In the genomic region with DNA sequence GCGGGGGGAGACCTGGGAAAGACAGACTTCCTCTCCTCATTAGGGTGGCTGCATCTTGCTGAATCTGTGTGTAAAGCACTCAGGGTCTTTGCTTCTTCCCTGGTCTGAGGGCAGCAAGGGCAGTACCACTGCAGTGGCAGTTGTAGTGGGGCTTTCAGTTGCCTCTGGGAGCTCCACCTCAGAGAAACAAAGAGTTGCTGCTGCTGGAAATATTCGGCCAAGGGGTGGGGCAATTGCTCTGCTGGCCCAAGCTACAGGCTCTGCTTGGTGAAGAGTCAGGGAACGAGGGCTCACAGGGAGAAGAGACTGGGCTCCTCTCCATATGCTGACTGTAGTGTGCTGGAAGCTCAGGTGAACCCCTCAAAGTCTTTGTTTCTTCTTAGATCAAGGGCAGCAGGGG, we compare ENCODE assay signal across 25 cellular contexts. TPM values are rescaled to one million over a fixed set of nuclear protein-coding genes. Genes with fewer than 3 reads are reported as not detected.
A peak's percentile ranks its signal among the peaks of the same experiment; 100 is the strongest.
DNase-seq lines count a peak whose midpoint lies in the region; ATAC-seq, FAIRE-seq and TF ChIP-seq lines count a peak whose summit lies in the region.
"Had no signal": no experiment of that assay in that cellular context is flagged by ENCODE, and none has a peak within 500 bp of the region (broad histone marks: within the 10 kb centered on the region; RNA-seq: fewer than 3 reads in every experiment).

No MANE protein-coding gene starts in this region.

- no peaks in the 10 kb centered on the region for H3K79me1 ChIP-seq in H9 (ENCODE audit: insufficient read depth, low read depth, low read length, poor library complexity, severe bottlenecking)
- H3K79me1 ChIP-seq in H1 (ENCODE audit: low read depth, low read length), result no peaks in the 10 kb centered on the region

- H4K8ac ChIP-seq in H9 (replicated peaks; ENCODE audit: insufficient read length, low read depth, low read length) (no peak overlapping the region), H1 (ENCODE audit: extremely low read depth, insufficient read depth, low read length) (no peak overlapping the region)

- no peak overlapping the region for H2BK15ac ChIP-seq in H9 (ENCODE audit: low read depth, low read length)
- H2BK15ac ChIP-seq in H1 (ENCODE audit: low read length), result no peak overlapping the region

- peak in 1 of 2 experiments; percentile 33; a peak in 3 of 4 replicates for TF ChIP-seq RAD21 in H1 (IDR thresholded peaks at IDR 0.05 in 1 of 2, conservative IDR thresholded peaks at IDR 0.05 in 1 of 2; ENCODE audit: low read depth in 2 of 2, low read length in 2 of 2)

- H3K27ac Mint-ChIP-seq in H9, result no peak overlapping the region
- H3K27ac Mint-ChIP-seq in activated T-cell treated with anti-CD3 and anti-CD28 coated beads, Interleukin-2, amount 50 U/mL, for 72 hours, result no peak overlapping the region
- H3K27ac Mint-ChIP-seq: CD4-positive, CD25-positive, alpha-beta regulatory T cell; CD8-positive, alpha-beta memory T cell had no signal

- DNase-seq in H9 (peak; percentile 39), H1 (ENCODE audit: low read depth in 1 of 2, low spot score in 2 of 2) (no peak), iPS-NIHi7 (ENCODE audit: extremely low spot score) (peak; percentile 16), hypothalamus (lab: John Stamatoyannopoulos, UW) (no peak), GOT3 (lab: John Stamatoyannopoulos, UW) (no peak)
- no peak for DNase-seq in activated T-cell treated with anti-CD3 and anti-CD28 coated beads, Interleukin-2, amount 50 U/mL, for 72 hours
- DNase-seq: ACHN; BE2C; C1 segment of cervical spinal cord; CD4-positive, CD25-positive, alpha-beta regulatory T cell; CD8-positive, alpha-beta memory T cell; COR-L47; DMS 273 treated with DMSO at 0.1 percent for 48 hours; DMS53; DND-41; EL had no signal

- H3K23ac ChIP-seq in H9 (ENCODE audit: insufficient read length, low read depth, low read length) (no peak overlapping the region), H1 (ENCODE audit: insufficient read length) (no peak overlapping the region)

- no peak overlapping the region for H2AFZ ChIP-seq in H9 (ENCODE audit: low read length)
- H2AFZ ChIP-seq in H1 (ENCODE audit: low read length), result peak overlapping the region; percentile 81

- peaks cover 3 to 16% (median 10%) of the 10 kb centered on the region in 3 experiments; a peak in 6 of 7 replicates for H3K36me3 Mint-ChIP-seq in H9 (ENCODE audit: insufficient read depth in 1 of 3, low read depth in 3 of 3)
- H3K36me3 Mint-ChIP-seq in activated T-cell treated with anti-CD3 and anti-CD28 coated beads, Interleukin-2, amount 50 U/mL, for 72 hours (ENCODE audit: insufficient read depth in 2 of 2), result peaks cover 0 to 1% of the 10 kb centered on the region in 2 donors
- H3K36me3 Mint-ChIP-seq: CD4-positive, CD25-positive, alpha-beta regulatory T cell; CD8-positive, alpha-beta memory T cell had no signal

- H4K91ac ChIP-seq in H9 (ENCODE audit: insufficient read length, low read depth, low read length) (no peak overlapping the region), H1 (replicated peaks; ENCODE audit: insufficient read length, low read length) (peak overlapping the region; percentile 54)

- H3K9ac ChIP-seq in H9 (ENCODE audit: extremely low read depth, insufficient read length, low read length) (no peak overlapping the region), H1 (replicated peaks in 1 of 4; ENCODE audit: extremely low read depth in 1 of 4, low read depth in 3 of 4, low read length in 3 of 4) (no peak overlapping the region)

- H4K5ac ChIP-seq in H9 (ENCODE audit: insufficient read length, low read depth, low read length), result no peak overlapping the region
- no peak overlapping the region for H4K5ac ChIP-seq in H1 (ENCODE audit: insufficient read length, low read depth, low read length)

- H3K27me3 ChIP-seq in H9 (ENCODE audit: insufficient read depth, low read length) (no peaks in the 10 kb centered on the region), H1 (replicated peaks in 1 of 4; ENCODE audit: control insufficient read depth in 3 of 4, extremely low read depth in 1 of 4, insufficient read depth in 3 of 4, low read length in 3 of 4) (no peaks in the 10 kb centered on the region)
- H3K27me3 ChIP-seq: BE2C had no signal

- H2BK5ac ChIP-seq in H9 (ENCODE audit: insufficient read length, low read length) (no peak overlapping the region), H1 (ENCODE audit: low read depth, low read length) (no peak overlapping the region)

- peaks cover 12 to 13% of the 10 kb centered on the region in 2 experiments; a peak in 3 of 5 replicates for H3K9me3 Mint-ChIP-seq in H9
- peaks cover 7 to 14% of the 10 kb centered on the region in 2 donors for H3K9me3 Mint-ChIP-seq in activated T-cell treated with anti-CD3 and anti-CD28 coated beads, Interleukin-2, amount 50 U/mL, for 72 hours

- H3K4me1 ChIP-seq in H9 (ENCODE audit: insufficient read depth, low read length) (no peaks in the 10 kb centered on the region), H1 (replicated peaks in 1 of 4; ENCODE audit: control insufficient read depth in 3 of 4, insufficient read depth in 4 of 4, low read length in 3 of 4) (no peaks in the 10 kb centered on the region)
- H3K4me1 ChIP-seq: BE2C, HAP-1 had no signal

- H3K4me3 Mint-ChIP-seq in H9, result no peak overlapping the region
- H3K4me3 Mint-ChIP-seq in activated T-cell treated with anti-CD3 and anti-CD28 coated beads, Interleukin-2, amount 50 U/mL, for 72 hours, result no peak overlapping the region
- H3K4me3 Mint-ChIP-seq: CD4-positive, CD25-positive, alpha-beta regulatory T cell; CD8-positive, alpha-beta memory T cell had no signal

- H2AK5ac ChIP-seq in H9 (ENCODE audit: insufficient read length, low read length) (no peak overlapping the region), H1 (ENCODE audit: low read depth, low read length) (no peak overlapping the region)

- H3T11ph ChIP-seq in H9 (ENCODE audit: low read length), result no peak overlapping the region

- no peak overlapping the region for H3K56ac ChIP-seq in H9 (ENCODE audit: insufficient read length, low read depth, low read length)
- H3K56ac ChIP-seq in H1 (replicated peaks; ENCODE audit: insufficient read length, low read depth, low read length), result no peak overlapping the region

- H2BK12ac ChIP-seq in H9 (ENCODE audit: insufficient read length, low read depth, low read length), result no peak overlapping the region
- H2BK12ac ChIP-seq in H1 (ENCODE audit: low read depth, low read length), result peak overlapping the region; percentile 33; the same call in 1 of the 2 replicates

- H3K4me2 ChIP-seq in H9 (ENCODE audit: insufficient read depth, insufficient read length, low read length), result no peak overlapping the region
- H3K4me2 ChIP-seq in H1 (ENCODE audit: insufficient read depth in 1 of 2, low read depth in 2 of 2, low read length in 2 of 2), result no peak overlapping the region

- H3K14ac ChIP-seq in H9 (ENCODE audit: insufficient read depth, low read length) (no peak overlapping the region), H1 (ENCODE audit: insufficient read length) (no peak overlapping the region)

- H3K18ac ChIP-seq in H9 (ENCODE audit: insufficient read length, low read depth, low read length) (no peak overlapping the region), H1 (ENCODE audit: extremely low read depth, low read length) (no peak overlapping the region)

- ATAC-seq in HG03469 (IDR thresholded peaks at IDR 0.05; ENCODE audit: unreplicated experiment), result no peak
- ATAC-seq in activated T-cell treated with anti-CD3 and anti-CD28 coated beads, Interleukin-2, amount 50 U/mL, for 72 hours (replicated peaks in 1 of 2), result no peak
- ATAC-seq: K562 had no signal

- H2BK120ac ChIP-seq in H9 (ENCODE audit: low read depth, low read length, poor library complexity, severe bottlenecking) (no peak overlapping the region), H1 (replicated peaks; ENCODE audit: low read depth, low read length) (no peak overlapping the region)

- H3K36me3 ChIP-seq in H1 (ENCODE audit: control insufficient read depth in 2 of 4, insufficient read depth in 4 of 4, low read length in 3 of 4), result no peaks in the 10 kb centered on the region
- H3K36me3 ChIP-seq: BE2C, HAP-1 had no signal

- H3K4ac ChIP-seq in H9 (ENCODE audit: low read depth, low read length) (no peak overlapping the region), H1 (replicated peaks; ENCODE audit: insufficient read length, low read depth, low read length) (no peak overlapping the region)

- H3K79me2 ChIP-seq in H9 (ENCODE audit: insufficient read depth, low read length) (no peaks in the 10 kb centered on the region), H1 (ENCODE audit: control insufficient read depth in 1 of 2, insufficient read depth in 2 of 2, low read length in 2 of 2) (no peaks in the 10 kb centered on the region)

- H3K9me3 ChIP-seq in H9 (ENCODE audit: control insufficient read depth, low read depth, low read length) (no peaks in the 10 kb centered on the region), H1 (ENCODE audit: insufficient read depth in 2 of 2, low read depth in 1 of 2, low read length in 1 of 2) (peaks cover 8 to 9% of the 10 kb centered on the region in 2 experiments; a peak in 3 of 4 replicates)
- H3K9me3 ChIP-seq: BE2C, HAP-1 had no signal

- peaks cover 4 to 9% of the 10 kb centered on the region in 2 experiments for H3K4me1 Mint-ChIP-seq in H9
- H3K4me1 Mint-ChIP-seq in activated T-cell treated with anti-CD3 and anti-CD28 coated beads, Interleukin-2, amount 50 U/mL, for 72 hours (ENCODE audit: low read depth), result no peaks in the 10 kb centered on the region
- H3K4me1 Mint-ChIP-seq: CD8-positive, alpha-beta memory T cell had no signal

- H3K27ac ChIP-seq in H9 (ENCODE audit: insufficient read length, low read depth, low read length), result no peak overlapping the region
- H3K27ac ChIP-seq in H1 (ENCODE audit: low read depth, low read length), result no peak overlapping the region
- H3K27ac ChIP-seq: HL-60 had no signal

- no CpG with 5 or more reads among the region's 3 CpGs for WGBS in H9 (ENCODE audit: extremely low coverage, insufficient read length, low lambda C conversion rate)
- 81% methylated on average over 3 of the region's 3 CpGs; no CpG with 5 or more reads in 1 of the 2 experiments for WGBS in H1 (ENCODE audit: extremely low coverage in 1 of 2, insufficient coverage in 1 of 2, insufficient read length in 1 of 2, insufficient replicate concordance in 2 of 2, low coverage in 1 of 2, low lambda C conversion rate in 2 of 2, missing lambda C conversion rate in 1 of 2), 2 experiments

- FAIRE-seq in H1 (lab: Jason Lieb, UNC), result no peak
- FAIRE-seq: A204.1, G401.6, GM12891, GM19239, K562 had no signal

- no peak for TF ChIP-seq POLR2A in H1 (IDR thresholded peaks at IDR 0.05; ENCODE audit: control extremely low read depth in 1 of 2, low read depth in 2 of 2, low read length in 2 of 2)

- CTCF ChIA-PET in H1 (lab: Charles Lee; ENCODE audit: partially characterized antibody), result no interaction called here

- no peak overlapping the region for H3K4me3 ChIP-seq in H1 (ENCODE audit: extremely low read depth in 1 of 4, insufficient read depth in 2 of 4, low read depth in 3 of 4, low read length in 4 of 4)
- H3K4me3 ChIP-seq: HAP-1, K562 had no signal

- POLR2A ChIA-PET in H1 (lab: Charles Lee; ENCODE audit: partially characterized antibody), result no interaction called here

- H4K20me1 ChIP-seq in H9 (ENCODE audit: control insufficient read depth, insufficient read depth, insufficient read length) (no peaks in the 10 kb centered on the region), H1 (replicated peaks in 1 of 2; ENCODE audit: control insufficient read depth in 1 of 2, insufficient read depth in 2 of 2, low read length in 2 of 2) (no peaks in the 10 kb centered on the region)

- H3K23me2 ChIP-seq in H9 (ENCODE audit: insufficient read length, low read depth, low read length, poor library complexity, severe bottlenecking), result no peaks in the 10 kb centered on the region
- no peaks in the 10 kb centered on the region; the same call in 1 of the 2 replicates for H3K23me2 ChIP-seq in H1 (ENCODE audit: low read depth, low read length)

- H3K27me3 Mint-ChIP-seq in H9 (ENCODE audit: low read depth), result no peaks in the 10 kb centered on the region
- H3K27me3 Mint-ChIP-seq in activated T-cell treated with anti-CD3 and anti-CD28 coated beads, Interleukin-2, amount 50 U/mL, for 72 hours (ENCODE audit: low read depth), result no peaks in the 10 kb centered on the region
- H3K27me3 Mint-ChIP-seq: CD4-positive, CD25-positive, alpha-beta regulatory T cell had no signal

- H2BK20ac ChIP-seq in H9 (ENCODE audit: low read depth, low read length, poor library complexity, severe bottlenecking) (no peak overlapping the region), H1 (ENCODE audit: low read length) (no peak overlapping the region)

- TF ChIP-seq CTCF in H9 (conservative IDR thresholded peaks at IDR 0.05) (no peak), H1 (IDR thresholded peaks at IDR 0.05; ENCODE audit: control extremely low read depth in 1 of 3, insufficient read depth in 1 of 3, low read depth in 1 of 3, low read length in 3 of 3) (no peak)

- no peak for TF ChIP-seq EP300 in H1 (IDR thresholded peaks at IDR 0.05; ENCODE audit: borderline replicate concordance in 1 of 2, low read depth in 2 of 2, low read length in 2 of 2)

RNA-seq across cellular contexts. Expression of gene POSTN, which starts 52.5 kb away (rescaled TPM):
- total RNA-seq in H9 (2021), result 0.33 and 0.46 TPM in 2 replicates
- total RNA-seq in H1 (2021; fragmentation: NEBNext Ultra II Directional; extraction: Animal tissue kit (Norgen Biotek cat#: 25700)), result 0.74 and 0.99 TPM in 2 replicates
- 0.16 and 0.30 TPM in 2 replicates for polyA plus RNA-seq in H1 (2011; rRNA removed)
- polyA plus RNA-seq in H1 (2011; cell fraction: cytosol; rRNA removed), result 0.41 TPM
- 0.24 TPM for polyA plus RNA-seq in H1 (2011; cell fraction: nucleus; rRNA removed)
- 0.42 to 1.7 TPM (median 0.82 TPM) in 4 replicates for polyA plus RNA-seq in H1 (2012, experiment 1 of 2)
- polyA plus RNA-seq in H1 (2012, experiment 2 of 2), result 0.17 TPM
- polyA plus RNA-seq in H1 (2013, experiment 1 of 2), result 4.6 TPM
- polyA plus RNA-seq in H1 (2013, experiment 2 of 2), result 4.3 TPM
- polyA minus RNA-seq in H1 (2011; rRNA and poly(A)+ RNA removed), result 0.95 and 1.4 TPM in 2 replicates
- polyA minus RNA-seq in H1 (2011; cell fraction: cytosol; rRNA and poly(A)+ RNA removed), result 0.44 TPM
- polyA minus RNA-seq in H1 (2011; cell fraction: nucleus; rRNA and poly(A)+ RNA removed), result 0.90 TPM
- not detected for total RNA-seq in activated T-cell treated with anti-CD3 and anti-CD28 coated beads, Interleukin-2, amount 50 U/mL, for 72 hours
- total RNA-seq: CD4-positive, CD25-positive, alpha-beta regulatory T cell; CD8-positive, alpha-beta memory T cell; HT1080 had no signal
- polyA plus RNA-seq: CD4-positive, CD25-positive, alpha-beta regulatory T cell; CD8-positive, alpha-beta memory T cell had no signal

Comparison
In these comparisons a context has a peak if more than half of its experiments do, and no peak if none do; other contexts are left out.
1. DNase-seq: peak in H9 (single experiment) and iPS-NIHi7 (single experiment); none in H1 (0 of 2), hypothalamus (0 of 51), activated T-cell treated with anti-CD3 and anti-CD28 coated beads, Interleukin-2, amount 50 U/mL, for 72 hours (0 of 2) and GOT3 (single experiment).